In genomic region chr14:64507376-64508156, GRCh38 we compare ENCODE assay signal across 8 cellular contexts. TPM values are rescaled to one million over a fixed set of nuclear protein-coding genes. Genes with fewer than 3 reads are reported as not detected.
DNase-seq lines count a peak whose midpoint lies in the region; ATAC-seq and TF ChIP-seq lines count a peak whose summit lies in the region.

No MANE protein-coding gene starts in this region.

- H3K36me3 ChIP-seq in ascending aorta, result no peaks in the 10 kb centered on the region
- H3K36me3 ChIP-seq in mucosa of descending colon (ENCODE audit: low read depth), result no peaks in the 10 kb centered on the region

- no peak overlapping the region for H3K27ac ChIP-seq in ascending aorta

- ATAC-seq in natural killer cell, result no peak
- ATAC-seq in mucosa of descending colon, result no peak
- no peak for ATAC-seq in GM21717 (IDR thresholded peaks at IDR 0.05; ENCODE audit: unreplicated experiment)

- no peaks in the 10 kb centered on the region for H3K27me3 ChIP-seq in ascending aorta

- H3K4me3 ChIP-seq in ascending aorta (peak overlapping the region; percentile 91 to 94), mucosa of descending colon (no peak overlapping the region)

- no peaks in the 10 kb centered on the region for H3K36me3 Mint-ChIP-seq in natural killer cell

- DNase-seq in CD1c-positive myeloid dendritic cell (ENCODE audit: extremely low spot score) (peak; percentile 27), LHCN-M2 (ENCODE audit: low read depth) (peak; percentile 53), ascending aorta (ENCODE audit: low spot score in 2 of 2) (no peak), natural killer cell (no peak), mucosa of descending colon (no peak), UCSD-AML1 (lab: John Stamatoyannopoulos, UW; ENCODE audit: unreplicated experiment) (no peak), NCI-H524 (lab: John Stamatoyannopoulos, UW) (no peak)

- H3K9me3 ChIP-seq in ascending aorta (no peaks in the 10 kb centered on the region), mucosa of descending colon (no peaks in the 10 kb centered on the region)

- no peaks in the 10 kb centered on the region for H3K27me3 Mint-ChIP-seq in natural killer cell (ENCODE audit: low read depth in 2 of 2)

- peak overlapping the region; percentile 99 for H3K27ac Mint-ChIP-seq in natural killer cell

- peak overlapping the region; percentile 98 for H3K4me3 Mint-ChIP-seq in natural killer cell

- TF ChIP-seq CTCF in ascending aorta (IDR thresholded peaks at IDR 0.05) (no peak), natural killer cell (IDR thresholded peaks at IDR 0.05) (no peak), mucosa of descending colon (IDR thresholded peaks at IDR 0.05) (no peak)

- H3K4me1 ChIP-seq in ascending aorta (peaks cover 4 to 34% of the 10 kb centered on the region in 2 donors), mucosa of descending colon (ENCODE audit: low read depth) (peaks cover 38% of the 10 kb centered on the region)

- peaks cover 77 to 84% of the 10 kb centered on the region in 2 donors for H3K4me1 Mint-ChIP-seq in natural killer cell

- H3K9me3 Mint-ChIP-seq in natural killer cell, result no peaks in the 10 kb centered on the region

- intact Hi-C loops in ascending aorta (cut with DNase I), result loop anchor here (10.0 kb wide), 1 partner anchor 863 kb away; the partner anchor contains the start of gene WDR89
- intact Hi-C loops in natural killer cell (cut with micrococcal nuclease), result loop anchor here (10.0 kb wide), 1 partner anchor 197 kb away; the partner anchor contains the start of gene PLEKHG3
- intact Hi-C loops in mucosa of descending colon (cut with DNase I, micrococcal nuclease), result no loop called here

RNA-seq across cellular contexts. Expression of gene ZBTB1, which starts 3.0 kb away (rescaled TPM):
- total RNA-seq in LHCN-M2 (2014; rRNA removed) (51.2 and 54.2 TPM in 2 replicates), ascending aorta (57.0 TPM), natural killer cell (100 to 1,000 TPM; 146 to 166 (median 151) TPM), mucosa of descending colon (10 to 100 TPM; 26.5 to 40.9 (median 33.0) TPM)
- polyA plus RNA-seq in LHCN-M2 (2012), result 12.5 TPM

RNA-seq across cellular contexts. Expression of gene ZBTB25, which starts 3.9 kb away (rescaled TPM):
- total RNA-seq in LHCN-M2 (2014; rRNA removed) (4.8 and 7.0 TPM in 2 replicates), ascending aorta (2.9 TPM), natural killer cell (10 to 100 TPM; 29.7 to 36.7 (median 31.1) TPM), mucosa of descending colon (10 to 100 TPM in 1 of 3 donors, 1 to 10 TPM in 2; 6.1 to 14.4 (median 7.2) TPM)
- 4.5 TPM for polyA plus RNA-seq in LHCN-M2 (2012)

RNA-seq across cellular contexts. Expression of gene HSPA2, which starts 33.0 kb away (rescaled TPM):
- 16.7 TPM in 2 replicates for total RNA-seq in LHCN-M2 (2014; rRNA removed)
- polyA plus RNA-seq in LHCN-M2 (2012), result 18.8 TPM
- 22.9 TPM for total RNA-seq in ascending aorta
- total RNA-seq in natural killer cell, result 1 to 10 TPM; 1.1 to 1.5 (median 1.1) TPM
- total RNA-seq in mucosa of descending colon, result 10 to 100 TPM; 28.3 to 99.5 (median 58.2) TPM

RNA-seq across cellular contexts. Expression of gene PPP1R36, which starts 42.2 kb away (rescaled TPM):
- total RNA-seq in LHCN-M2 (2014; rRNA removed), result 0.58 and 1.1 TPM in 2 replicates
- polyA plus RNA-seq in LHCN-M2 (2012), result 0.78 TPM
- total RNA-seq in ascending aorta, result not detected
- 1 to 10 TPM in 2 of 3 donors, under 1 TPM in 1; 0.60 to 1.2 (median 1.0) TPM for total RNA-seq in natural killer cell
- total RNA-seq in mucosa of descending colon, result 10 to 100 TPM in 1 of 3 donors, 1 to 10 TPM in 2; 1.8 to 10.4 (median 7.6) TPM

RNA-seq across cellular contexts. Expression of gene AKAP5, which starts 42.3 kb away (rescaled TPM):
- total RNA-seq in LHCN-M2 (2014; rRNA removed) (0.13 and 0.40 TPM in 2 replicates), ascending aorta (0.11 TPM), natural killer cell (10 to 100 TPM; 11.1 to 16.3 (median 12.0) TPM), mucosa of descending colon (1 to 10 TPM; 3.9 to 8.0 (median 7.4) TPM)
- 0.36 TPM for polyA plus RNA-seq in LHCN-M2 (2012)

Comparison
In these comparisons a context has a peak if more than half of its experiments do, and no peak if none do; other contexts are left out.
1. DNase-seq: peak in CD1c-positive myeloid dendritic cell (single experiment) and LHCN-M2 (single experiment); none in ascending aorta (0 of 2), natural killer cell (single experiment), mucosa of descending colon (0 of 3), UCSD-AML1 (single experiment) and NCI-H524 (0 of 2).
2. intact Hi-C loops: an anchor here in ascending aorta (10.0 kb wide) and natural killer cell (10.0 kb wide); none called in mucosa of descending colon.